In genomic region chr18:12703096-12703567, GRCh38 we compare ENCODE assay signal across 8 cellular contexts. TPM values are rescaled to one million over a fixed set of nuclear protein-coding genes. Genes with fewer than 3 reads are reported as not detected.
DNase-seq lines count a peak whose midpoint lies in the region; ATAC-seq and TF ChIP-seq lines count a peak whose summit lies in the region.

No MANE protein-coding gene starts in this region.

- CTCF ChIA-PET in Panc1 (lab: Charles Lee): no interaction called here

- H3K27me3 Mint-ChIP-seq in activated T-cell treated with anti-CD3 and anti-CD28 coated beads, Interleukin-2, amount 50 U/mL, for 72 hours (ENCODE audit: low read depth): no peaks in the 10 kb centered on the region

- no peak for ATAC-seq in activated T-cell treated with anti-CD3 and anti-CD28 coated beads, Interleukin-2, amount 50 U/mL, for 72 hours (replicated peaks in 1 of 2)
- no peak for ATAC-seq in Panc1
- no peak for ATAC-seq in GM18870 (IDR thresholded peaks at IDR 0.05; ENCODE audit: unreplicated experiment)

- H3K27ac ChIP-seq in Panc1 (ENCODE audit: low read length) (peak overlapping the region; percentile 99), esophagus squamous epithelium (peak overlapping the region; percentile 96 to 98 (median 97)), rectal smooth muscle tissue (ENCODE audit: low read depth, low read length) (peak overlapping the region; percentile 99)

- no peak for DNase-seq in activated T-cell treated with anti-CD3 and anti-CD28 coated beads, Interleukin-2, amount 50 U/mL, for 72 hours
- DNase-seq in activated T-cell treated with anti-CD3 and anti-CD28 coated beads for 4 hours (no peak), Panc1 (ENCODE audit: low read depth, low spot score) (no peak), esophagus squamous epithelium (lab: John Stamatoyannopoulos, UW) (no peak), retina (no peak), SKM-1 (lab: John Stamatoyannopoulos, UW; ENCODE audit: unreplicated experiment) (no peak)

- 0 to 2% methylated on average over 10 to 12 of the region's 28 CpGs for WGBS in esophagus squamous epithelium, 2 donors

- no peak for TF ChIP-seq CTCF in Panc1 (IDR thresholded peaks at IDR 0.05)
- no peak for TF ChIP-seq CTCF in esophagus squamous epithelium (IDR thresholded peaks at IDR 0.05)

- intact Hi-C loops in Panc1 (cut with micrococcal nuclease; ENCODE audit: unreplicated experiment): no loop called here
- intact Hi-C loops in esophagus squamous epithelium (cut with DNase I): no loop called here

- H3K9me3 ChIP-seq in Panc1 (ENCODE audit: control insufficient read depth, insufficient read depth, low read depth, low read length): no peaks in the 10 kb centered on the region
- no peaks in the 10 kb centered on the region for H3K9me3 ChIP-seq in esophagus squamous epithelium

- peak overlapping the region; percentile 86 to 100 for H3K4me3 Mint-ChIP-seq in activated T-cell treated with anti-CD3 and anti-CD28 coated beads, Interleukin-2, amount 50 U/mL, for 72 hours

- BruUV-seq in Panc1 (replicated peaks; lab: Mats Ljungman, UMichigan): no TSS peak

- in situ Hi-C loops in Panc1 (cut with HindIII; ENCODE audit: low pct_unique_long_range_greater_than_20kb, low sequenced_read_pairs): no loop called here

- H3K4me1 ChIP-seq in Panc1 (ENCODE audit: control insufficient read depth, insufficient read depth, low read length) (peaks cover 18% of the 10 kb centered on the region), esophagus squamous epithelium (peaks cover 9 to 69% (median 24%) of the 10 kb centered on the region in 3 donors), rectal smooth muscle tissue (ENCODE audit: control insufficient read depth, insufficient read depth, low read length) (peaks cover 14% of the 10 kb centered on the region)

- POLR2A ChIA-PET in Panc1 (lab: Charles Lee): no interaction called here

- H3K4me3 ChIP-seq in Panc1 (ENCODE audit: low read depth in 2 of 2, low read length in 2 of 2) (peak overlapping the region; percentile 96 to 97), esophagus squamous epithelium (peak overlapping the region; percentile 75 to 88 (median 81)), rectal smooth muscle tissue (ENCODE audit: low read length) (peak overlapping the region; percentile 99)

- H3K27me3 ChIP-seq in Panc1 (ENCODE audit: control insufficient read depth, insufficient read depth, low read length) (no peaks in the 10 kb centered on the region), esophagus squamous epithelium (no peaks in the 10 kb centered on the region), rectal smooth muscle tissue (ENCODE audit: control insufficient read depth, insufficient read depth, low read length) (no peaks in the 10 kb centered on the region)

- peaks cover 49% of the 10 kb centered on the region for H3K4me1 Mint-ChIP-seq in activated T-cell treated with anti-CD3 and anti-CD28 coated beads, Interleukin-2, amount 50 U/mL, for 72 hours (ENCODE audit: low read depth)

- H3K27ac Mint-ChIP-seq in activated T-cell treated with anti-CD3 and anti-CD28 coated beads, Interleukin-2, amount 50 U/mL, for 72 hours: peak overlapping the region; percentile 100

- H3K36me3 ChIP-seq in Panc1 (ENCODE audit: control insufficient read depth, insufficient read depth, low read length) (peaks cover 20% of the 10 kb centered on the region), esophagus squamous epithelium (peaks cover 4 to 25% (median 7%) of the 10 kb centered on the region in 3 donors), rectal smooth muscle tissue (ENCODE audit: control insufficient read depth, insufficient read depth, low read length) (peaks cover 7% of the 10 kb centered on the region)

- H3K9me3 Mint-ChIP-seq in activated T-cell treated with anti-CD3 and anti-CD28 coated beads, Interleukin-2, amount 50 U/mL, for 72 hours: no peaks in the 10 kb centered on the region

- H3K36me3 Mint-ChIP-seq in activated T-cell treated with anti-CD3 and anti-CD28 coated beads, Interleukin-2, amount 50 U/mL, for 72 hours (ENCODE audit: insufficient read depth in 2 of 2): peaks cover 5 to 29% of the 10 kb centered on the region in 2 donors

- H3K9ac ChIP-seq in rectal smooth muscle tissue (ENCODE audit: low read length): peak overlapping the region; percentile 83

- TF ChIP-seq POLR2A in esophagus squamous epithelium (IDR thresholded peaks at IDR 0.05): no peak

RNA-seq across cellular contexts. Expression of gene PSMG2, which starts 0.3 kb away (rescaled TPM):
- 100 to 1,000 TPM; 142 to 158 TPM for total RNA-seq in activated T-cell treated with anti-CD3 and anti-CD28 coated beads, Interleukin-2, amount 50 U/mL, for 72 hours
- 63.1 TPM for total RNA-seq in Panc1 (2021; ENCODE audit: unreplicated experiment)
- polyA plus RNA-seq in Panc1 (2012; ENCODE audit: insufficient read length): 33.1 TPM
- total RNA-seq in esophagus squamous epithelium: 10 to 100 TPM; 41.6 to 89.9 (median 71.2) TPM

RNA-seq across cellular contexts. Expression of gene CEP76, which starts 0.6 kb away (rescaled TPM):
- total RNA-seq in activated T-cell treated with anti-CD3 and anti-CD28 coated beads, Interleukin-2, amount 50 U/mL, for 72 hours: 10 to 100 TPM; 15.5 to 16.0 TPM
- total RNA-seq in Panc1 (2021; ENCODE audit: unreplicated experiment): 12.9 TPM
- 6.2 TPM for polyA plus RNA-seq in Panc1 (2012; ENCODE audit: insufficient read length)
- total RNA-seq in esophagus squamous epithelium: 10 to 100 TPM; 10.7 to 13.6 (median 11.6) TPM

RNA-seq across cellular contexts. Expression of gene SPIRE1, which starts 45.2 kb away (rescaled TPM):
- total RNA-seq in activated T-cell treated with anti-CD3 and anti-CD28 coated beads, Interleukin-2, amount 50 U/mL, for 72 hours: 1 to 10 TPM; 5.7 to 7.4 TPM
- total RNA-seq in Panc1 (2021; ENCODE audit: unreplicated experiment): 45.5 TPM
- 20.0 TPM for polyA plus RNA-seq in Panc1 (2012; ENCODE audit: insufficient read length)
- 10 to 100 TPM in 3 of 4 donors, 1 to 10 TPM in 1; 1.9 to 25.3 (median 13.4) TPM for total RNA-seq in esophagus squamous epithelium
